Comparison of ENCODE assay signal across 10 cellular contexts in the genomic region with DNA sequence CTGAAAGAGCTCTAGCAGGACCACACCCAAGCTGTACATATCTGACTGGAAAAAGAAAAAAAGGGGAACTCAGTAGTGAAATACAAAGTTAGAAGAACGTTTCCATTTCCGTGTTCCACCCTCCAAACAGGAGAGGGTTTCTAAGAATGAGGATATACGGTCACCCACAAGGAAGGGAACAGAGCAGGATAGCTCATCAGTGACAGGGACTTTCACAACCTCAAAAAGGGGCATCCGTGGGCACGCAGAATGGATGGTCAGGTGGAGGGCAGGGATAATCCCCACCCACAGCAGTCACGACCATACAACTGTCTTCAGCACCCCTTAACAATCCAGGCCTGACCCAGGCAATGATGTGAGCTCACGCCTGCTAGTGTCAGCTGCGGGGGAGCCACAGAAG. TPM values are rescaled to one million over a fixed set of nuclear protein-coding genes. Genes with fewer than 3 reads are reported as not detected.
A peak's percentile ranks its signal among the peaks of the same experiment; 100 is the strongest.
DNase-seq lines count a peak whose midpoint lies in the region; ATAC-seq and TF ChIP-seq lines count a peak whose summit lies in the region.
"Had no signal": no experiment of that assay in that cellular context is flagged by ENCODE, and none has a peak within 500 bp of the region (broad histone marks: within the 10 kb centered on the region; RNA-seq: fewer than 3 reads in every experiment).

No MANE protein-coding gene starts in this region.

- in situ Hi-C loops in HAP-1 (cut with MboI; ENCODE audit: low sequenced_read_pairs) = no loop called here

- H3K4me3 ChIP-seq in Peyer's patch (no peak overlapping the region), esophagus muscularis mucosa (peak overlapping the region in 2 of 4 donors; percentile 21 to 26), rectal smooth muscle tissue (ENCODE audit: low read length) (peak overlapping the region; percentile 22), HAP-1 (no peak overlapping the region)

- H3K36me3 ChIP-seq in Peyer's patch = peaks cover 0 to 93% (median 0%) of the 10 kb centered on the region in 3 donors
- peaks cover 58 to 99% (median 84%) of the 10 kb centered on the region in 4 donors for H3K36me3 ChIP-seq in esophagus muscularis mucosa
- peaks cover 40% of the 10 kb centered on the region for H3K36me3 ChIP-seq in rectal smooth muscle tissue (ENCODE audit: control insufficient read depth, insufficient read depth, low read length)
- peaks cover 85% of the 10 kb centered on the region for H3K36me3 ChIP-seq in HAP-1 (replicated peaks)

- ATAC-seq in GM21529 (IDR thresholded peaks at IDR 0.05; ENCODE audit: unreplicated experiment) = peak; percentile 29
- no peak for ATAC-seq in HG03439 (IDR thresholded peaks at IDR 0.05; ENCODE audit: unreplicated experiment)
- no peak for ATAC-seq in HG03039 (IDR thresholded peaks at IDR 0.05; ENCODE audit: unreplicated experiment)
- ATAC-seq in foreskin keratinocyte = no peak

- no peak overlapping the region for H3K9ac ChIP-seq in rectal smooth muscle tissue (ENCODE audit: low read length)

- intact Hi-C loops in esophagus muscularis mucosa (cut with DNase I) = no loop called here

- DNase-seq in Peyer's patch (peak in 1 of 3 donors; percentile 43), esophagus muscularis mucosa (ENCODE audit: extremely low spot score) (no peak), HAP-1 (ENCODE audit: low spot score in 2 of 2) (no peak), foreskin keratinocyte (no peak)

- TF ChIP-seq EP300 in esophagus muscularis mucosa (IDR thresholded peaks at IDR 0.05) = no peak

- H3K4me1 ChIP-seq in Peyer's patch = peaks cover 0 to 15% (median 4%) of the 10 kb centered on the region in 4 donors
- peaks cover 3 to 17% (median 8%) of the 10 kb centered on the region in 4 donors for H3K4me1 ChIP-seq in esophagus muscularis mucosa
- no peaks in the 10 kb centered on the region for H3K4me1 ChIP-seq in rectal smooth muscle tissue (ENCODE audit: control insufficient read depth, insufficient read depth, low read length)
- H3K4me1 ChIP-seq in HAP-1 = no peaks in the 10 kb centered on the region
- no peaks in the 10 kb centered on the region for H3K4me1 ChIP-seq in foreskin keratinocyte

- H3K9me3 ChIP-seq in Peyer's patch = no peaks in the 10 kb centered on the region
- no peaks in the 10 kb centered on the region for H3K9me3 ChIP-seq in esophagus muscularis mucosa
- no peaks in the 10 kb centered on the region for H3K9me3 ChIP-seq in HAP-1

- TF ChIP-seq POLR2A in Peyer's patch (IDR thresholded peaks at IDR 0.05) = no peak
- no peak for TF ChIP-seq POLR2A in esophagus muscularis mucosa (IDR thresholded peaks at IDR 0.05; ENCODE audit: low read depth)

- H3K27me3 ChIP-seq in Peyer's patch (no peaks in the 10 kb centered on the region), esophagus muscularis mucosa (no peaks in the 10 kb centered on the region), rectal smooth muscle tissue (ENCODE audit: control insufficient read depth, insufficient read depth, low read length) (no peaks in the 10 kb centered on the region), HAP-1 (ENCODE audit: low read depth) (no peaks in the 10 kb centered on the region), foreskin keratinocyte (no peaks in the 10 kb centered on the region)

- H3K27ac ChIP-seq in Peyer's patch (peak overlapping the region; percentile 53 to 76 (median 64)), esophagus muscularis mucosa (replicated peaks in 1 of 4) (peak overlapping the region; percentile 14 to 65 (median 60)), rectal smooth muscle tissue (ENCODE audit: low read depth, low read length) (no peak overlapping the region), foreskin keratinocyte (no peak overlapping the region)

- WGBS in esophagus muscularis mucosa = 76% methylated on average over 8 of the region's 8 CpGs

- TF ChIP-seq CTCF in Peyer's patch (IDR thresholded peaks at IDR 0.05) = no peak
- TF ChIP-seq CTCF in esophagus muscularis mucosa (IDR thresholded peaks at IDR 0.05) = no peak
- TF ChIP-seq CTCF in foreskin keratinocyte (conservative IDR thresholded peaks at IDR 0.05) = no peak

RNA-seq across cellular contexts. Expression of gene ANKRD61, which starts 4.3 kb away (rescaled TPM):
- not detected for total RNA-seq in Peyer's patch
- not detected for total RNA-seq in esophagus muscularis mucosa
- 0.14 and 0.28 TPM in 2 replicates for total RNA-seq in foreskin keratinocyte
- 0.06 and 0.09 TPM in 2 replicates for polyA plus RNA-seq in foreskin keratinocyte

RNA-seq across cellular contexts. Expression of gene AIMP2, which starts 17.8 kb away (rescaled TPM):
- 100 to 1,000 TPM in 1 of 4 donors, 10 to 100 TPM in 3; 13.2 to 103 (median 59.0) TPM for total RNA-seq in Peyer's patch
- total RNA-seq in esophagus muscularis mucosa = 10 to 100 TPM; 24.5 to 41.9 (median 37.5) TPM
- total RNA-seq in foreskin keratinocyte = 62.9 and 66.3 TPM in 2 replicates
- 65.5 and 71.6 TPM in 2 replicates for polyA plus RNA-seq in foreskin keratinocyte

RNA-seq across cellular contexts. Expression of gene PMS2, which starts 18.1 kb away (rescaled TPM):
- 10 to 100 TPM in 3 of 4 donors, 1 to 10 TPM in 1; 9.6 to 27.2 (median 14.4) TPM for total RNA-seq in Peyer's patch
- 1 to 10 TPM; 7.5 to 9.5 (median 8.4) TPM for total RNA-seq in esophagus muscularis mucosa
- 11.6 and 13.2 TPM in 2 replicates for total RNA-seq in foreskin keratinocyte
- 2.8 and 4.1 TPM in 2 replicates for polyA plus RNA-seq in foreskin keratinocyte

RNA-seq across cellular contexts. Expression of gene EIF2AK1, which starts 32.1 kb away (rescaled TPM):
- total RNA-seq in Peyer's patch = 100 to 1,000 TPM; 186 to 404 (median 238) TPM
- total RNA-seq in esophagus muscularis mucosa = 100 to 1,000 TPM in 2 of 4 donors, 10 to 100 TPM in 2; 60.1 to 157 (median 89.2) TPM
- 48.7 and 61.2 TPM in 2 replicates for total RNA-seq in foreskin keratinocyte
- polyA plus RNA-seq in foreskin keratinocyte = 47.8 and 49.0 TPM in 2 replicates

RNA-seq across cellular contexts. Expression of gene RSPH10B, which starts 56.4 kb away (rescaled TPM):
- 1 to 10 TPM in 1 of 4 donors, not detected in 3; 3.1 TPM for total RNA-seq in Peyer's patch
- total RNA-seq in esophagus muscularis mucosa = not detected
- total RNA-seq in foreskin keratinocyte = 0.04 TPM in 1 of 2 replicates, not detected in the other
- 0.02 and 0.04 TPM in 2 replicates for polyA plus RNA-seq in foreskin keratinocyte
- total RNA-seq: G401, mesenteric fat pad had no signal

Comparison
In these comparisons a context has a peak if more than half of its experiments do, and no peak if none do; other contexts are left out.
1. H3K27ac ChIP-seq: peak in Peyer's patch (4 of 4) and esophagus muscularis mucosa (4 of 4); none in rectal smooth muscle tissue (single experiment) and foreskin keratinocyte (single experiment).